Comparison of ENCODE assay signal across 10 cellular contexts in genomic region chr16:30185683-30186421, GRCh38. TPM values are rescaled to one million over a fixed set of nuclear protein-coding genes. Genes with fewer than 3 reads are reported as not detected.
DNase-seq lines count a peak whose midpoint lies in the region; ATAC-seq, FAIRE-seq and TF ChIP-seq lines count a peak whose summit lies in the region.
"Had no signal": no experiment of that assay in that cellular context is flagged by ENCODE, and none has a peak within 500 bp of the region (broad histone marks: within the 10 kb centered on the region; RNA-seq: fewer than 3 reads in every experiment).

No MANE protein-coding gene starts in this region.

- no peak for TF ChIP-seq CTCF in lower lobe of right lung (IDR thresholded peaks at IDR 0.05)

- H3K9me3 ChIP-seq in lower lobe of right lung: no peaks in the 10 kb centered on the region

- H3K9me3 Mint-ChIP-seq in stimulated activated effector memory CD8-positive, alpha-beta T cell treated with anti-CD3 and anti-CD28 coated beads, Interleukin-12 subunit alpha, Interleukin-12 subunit beta, amount 100 ng/mL, for 72 hours: no peaks in the 10 kb centered on the region
- H3K9me3 Mint-ChIP-seq: nephron had no signal

- H3K27ac ChIP-seq in lower lobe of right lung: peak overlapping the region; percentile 78

- intact Hi-C loops in lower lobe of right lung (cut with DNase I): no loop called here

- peaks cover 64% of the 10 kb centered on the region for H3K36me3 Mint-ChIP-seq in stimulated activated effector memory CD8-positive, alpha-beta T cell treated with anti-CD3 and anti-CD28 coated beads, Interleukin-12 subunit alpha, Interleukin-12 subunit beta, amount 100 ng/mL, for 72 hours

- peaks cover 45% of the 10 kb centered on the region for H3K4me1 Mint-ChIP-seq in stimulated activated effector memory CD8-positive, alpha-beta T cell treated with anti-CD3 and anti-CD28 coated beads, Interleukin-12 subunit alpha, Interleukin-12 subunit beta, amount 100 ng/mL, for 72 hours

- peak overlapping the region; percentile 97 for H3K4me3 Mint-ChIP-seq in stimulated activated effector memory CD8-positive, alpha-beta T cell treated with anti-CD3 and anti-CD28 coated beads, Interleukin-12 subunit alpha, Interleukin-12 subunit beta, amount 100 ng/mL, for 72 hours

- peaks cover 20% of the 10 kb centered on the region for H3K4me1 ChIP-seq in lower lobe of right lung

- peak overlapping the region; percentile 69 for H3K4me3 ChIP-seq in lower lobe of right lung

- no peaks in the 10 kb centered on the region for H3K27me3 ChIP-seq in lower lobe of right lung (ENCODE audit: low read depth)

- peak overlapping the region; percentile 98 for H3K27ac Mint-ChIP-seq in stimulated activated effector memory CD8-positive, alpha-beta T cell treated with anti-CD3 and anti-CD28 coated beads, Interleukin-12 subunit alpha, Interleukin-12 subunit beta, amount 100 ng/mL, for 72 hours
- H3K27ac Mint-ChIP-seq: nephron had no signal

- H3K36me3 ChIP-seq in lower lobe of right lung: peaks cover 10% of the 10 kb centered on the region

- ATAC-seq in lower lobe of right lung (peak; percentile 45 to 67), GM19467 (IDR thresholded peaks at IDR 0.05; ENCODE audit: unreplicated experiment) (no peak)
- peak; percentile 64 for ATAC-seq in stimulated activated effector memory CD8-positive, alpha-beta T cell treated with anti-CD3 and anti-CD28 coated beads, Interleukin-12 subunit alpha, Interleukin-12 subunit beta, amount 100 ng/mL, for 72 hours
- ATAC-seq: Panc1 had no signal

- FAIRE-seq in GM19239 (lab: Jason Lieb, UNC): peak; percentile 91

- DNase-seq in GM19239 (ENCODE audit: insufficient read length, low spot score) (peak; percentile 80), OCI-M1 (lab: John Stamatoyannopoulos, UW) (peak; percentile 49), lower lobe of right lung (peak; percentile 84), NCI-H748 treated with DMSO at 0.1 percent for 48 hours (lab: John Stamatoyannopoulos, UW) (no peak), NCI-H2171 (lab: John Stamatoyannopoulos, UW) (no peak)
- DNase-seq in activated T-helper 9 cell treated with anti-CD3 and anti-CD28 coated beads, Interleukin-2, amount 50 U/mL, for 16 hours (ENCODE audit: low read depth): peak; percentile 61
- DNase-seq in stimulated activated effector memory CD8-positive, alpha-beta T cell treated with anti-CD3 and anti-CD28 coated beads, Interleukin-12 subunit alpha, Interleukin-12 subunit beta, amount 100 ng/mL, for 72 hours (ENCODE audit: low spot score in 2 of 2): peak; percentile 69 to 91

RNA-seq across cellular contexts. Expression of gene CORO1A, which starts 2.5 kb away (rescaled TPM):
- 76.3 TPM for total RNA-seq in lower lobe of right lung

RNA-seq across cellular contexts. Expression of gene BOLA2B, which starts 7.6 kb away (rescaled TPM):
- total RNA-seq in lower lobe of right lung: 51.7 TPM

RNA-seq across cellular contexts. Expression of gene SLX1A, which starts 7.8 kb away (rescaled TPM):
- 28.6 TPM for total RNA-seq in lower lobe of right lung

RNA-seq across cellular contexts. Expression of gene SULT1A3, which starts 13.2 kb away (rescaled TPM):
- total RNA-seq in lower lobe of right lung: 23.1 TPM

Comparison
In these comparisons a context has a peak if more than half of its experiments do, and no peak if none do; other contexts are left out.
1. DNase-seq: peak in GM19239 (single experiment), OCI-M1 (single experiment), activated T-helper 9 cell treated with anti-CD3 and anti-CD28 coated beads, Interleukin-2, amount 50 U/mL, for 16 hours (single experiment), lower lobe of right lung (single experiment) and stimulated activated effector memory CD8-positive, alpha-beta T cell treated with anti-CD3 and anti-CD28 coated beads, Interleukin-12 subunit alpha, Interleukin-12 subunit beta, amount 100 ng/mL, for 72 hours (2 of 2); none in NCI-H748 treated with DMSO at 0.1 percent for 48 hours (single experiment) and NCI-H2171 (single experiment).